30 cellular contexts compared by ENCODE assay signal in the genomic region with DNA sequence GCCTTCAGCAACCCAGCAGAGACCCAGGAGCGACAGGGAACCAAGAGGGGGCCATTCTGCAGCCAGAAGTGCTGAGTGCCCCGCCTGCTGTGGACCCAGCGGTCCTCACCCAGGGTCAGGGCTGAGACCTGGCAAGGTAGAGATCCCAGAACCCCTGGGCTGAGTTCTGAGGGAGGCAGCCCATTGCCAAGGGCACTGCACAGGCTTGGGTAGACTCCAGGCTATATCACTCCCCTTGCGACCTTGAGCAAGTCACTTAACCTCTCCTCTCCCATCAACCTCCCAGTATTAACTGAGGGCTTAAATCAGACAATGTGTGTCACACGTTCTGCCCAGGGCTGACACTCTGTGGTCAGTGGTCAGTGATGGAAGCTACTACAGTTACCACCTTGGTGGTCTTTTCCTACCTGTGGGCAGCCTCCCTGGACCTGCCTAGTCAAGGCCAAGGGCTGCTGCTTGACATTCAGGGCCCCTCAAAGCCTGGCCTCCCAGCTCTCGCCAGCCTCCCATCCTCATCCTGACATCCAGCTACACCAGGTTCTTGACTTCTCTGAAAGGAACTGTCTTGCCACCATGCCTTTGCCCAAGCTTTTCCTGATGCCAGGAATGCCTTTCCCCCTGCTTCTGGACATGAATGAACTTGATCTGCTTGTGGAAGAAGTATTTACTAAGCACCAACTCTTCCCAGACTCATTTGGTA. TPM values are rescaled to one million over a fixed set of nuclear protein-coding genes. Genes with fewer than 3 reads are reported as not detected.
"Had no signal": no experiment of that assay in that cellular context is flagged by ENCODE, and none has a peak within 500 bp of the region (broad histone marks: within the 10 kb centered on the region; RNA-seq: fewer than 3 reads in every experiment).

No MANE protein-coding gene starts in this region.

- H3K9me3 Mint-ChIP-seq: activated CD4-positive, alpha-beta T cell treated with anti-CD3 and anti-CD28 coated beads, Interleukin-2, amount 10 ng/mL, durations not matched to agents 24 days and 14 days; activated naive CD4-positive, alpha-beta T cell treated with anti-CD3 and anti-CD28 coated beads, Interleukin-2, amount 50 U/mL, for 24 hours; activated naive CD8-positive, alpha-beta T cell treated with anti-CD3 and anti-CD28 coated beads, Interleukin-2, amount 10 ng/mL, durations not matched to agents 7 days and 5 days; activated T-cell treated with anti-CD3 and anti-CD28 coated beads, Interleukin-2, amount 50 U/mL, for 24 hours; activated T-helper 2 cell treated with anti-CD3 and anti-CD28 coated beads, Interferon-gamma antibody, Interleukin-2, Interleukin-4, amounts not matched to agents 10 μg/mL and 5 μg/mL and 100 μg/mL, durations not matched to agents 14 hours and 24 hours and 36 hours; IgD-negative memory B cell had no signal

- H3K36me3 ChIP-seq: ascending aorta, Peyer's patch had no signal

- H3K9me3 ChIP-seq: ascending aorta, Peyer's patch had no signal

- H3K27me3 ChIP-seq: ascending aorta, Peyer's patch had no signal

- H3K27me3 Mint-ChIP-seq: activated naive CD8-positive, alpha-beta T cell treated with anti-CD3 and anti-CD28 coated beads, Interleukin-2, amount 10 ng/mL, durations not matched to agents 7 days and 5 days; activated T-cell treated with anti-CD3 and anti-CD28 coated beads, Interleukin-2, amount 50 U/mL, for 24 hours had no signal

- H3K27ac ChIP-seq: ascending aorta, Peyer's patch had no signal

- H3K4me3 Mint-ChIP-seq: activated CD4-positive, alpha-beta T cell treated with anti-CD3 and anti-CD28 coated beads, Interleukin-2, amount 10 ng/mL, durations not matched to agents 24 days and 14 days; activated CD8-positive, alpha-beta T cell treated with anti-CD3 and anti-CD28 coated beads, Interleukin-2, amount 10 ng/mL, durations not matched to agents 7 days and 5 days; activated naive CD4-positive, alpha-beta T cell treated with anti-CD3 and anti-CD28 coated beads, Interleukin-2, amount 50 U/mL, for 24 hours; activated naive CD8-positive, alpha-beta T cell treated with anti-CD3 and anti-CD28 coated beads, Interleukin-2, amount 10 ng/mL, durations not matched to agents 7 days and 5 days; activated T-cell treated with anti-CD3 and anti-CD28 coated beads, Interleukin-2, amount 50 U/mL, for 24 hours; IgD-negative memory B cell had no signal

- H3K4me3 ChIP-seq: ascending aorta, Peyer's patch had no signal

- H3K4me1 Mint-ChIP-seq: activated CD4-positive, alpha-beta T cell treated with anti-CD3 and anti-CD28 coated beads, Interleukin-2, amount 10 ng/mL, durations not matched to agents 24 days and 14 days; activated naive CD4-positive, alpha-beta T cell treated with anti-CD3 and anti-CD28 coated beads, Interleukin-2, amount 50 U/mL, for 24 hours; IgD-negative memory B cell had no signal

- H3K27ac Mint-ChIP-seq: activated CD4-positive, alpha-beta T cell treated with anti-CD3 and anti-CD28 coated beads, Interleukin-2, amount 10 ng/mL, durations not matched to agents 24 days and 14 days; activated CD8-positive, alpha-beta T cell treated with anti-CD3 and anti-CD28 coated beads, Interleukin-2, amount 10 ng/mL, durations not matched to agents 7 days and 5 days; activated naive CD4-positive, alpha-beta T cell treated with anti-CD3 and anti-CD28 coated beads, Interleukin-2, amount 50 U/mL, for 24 hours; activated naive CD8-positive, alpha-beta T cell treated with anti-CD3 and anti-CD28 coated beads, Interleukin-2, amount 10 ng/mL, durations not matched to agents 7 days and 5 days; activated T-cell treated with anti-CD3 and anti-CD28 coated beads, Interleukin-2, amount 50 U/mL, for 24 hours; activated T-helper 2 cell treated with anti-CD3 and anti-CD28 coated beads, Interferon-gamma antibody, Interleukin-2, Interleukin-4, amounts not matched to agents 10 μg/mL and 5 μg/mL and 100 μg/mL, durations not matched to agents 14 hours and 24 hours and 36 hours had no signal

- H3K4me1 ChIP-seq: ascending aorta, Peyer's patch had no signal

- H3K36me3 Mint-ChIP-seq: activated naive CD4-positive, alpha-beta T cell treated with anti-CD3 and anti-CD28 coated beads, Interleukin-2, amount 50 U/mL, for 24 hours; activated naive CD8-positive, alpha-beta T cell treated with anti-CD3 and anti-CD28 coated beads, Interleukin-2, amount 10 ng/mL, durations not matched to agents 7 days and 5 days had no signal

- DNase-seq: activated CD4-positive, alpha-beta T cell treated with anti-CD3 and anti-CD28 coated beads, Interleukin-2, amount 10 ng/mL, durations not matched to agents 24 days and 14 days; activated CD4-positive, alpha-beta T cell treated with anti-CD3 and anti-CD28 coated beads, Interleukin-2, amount 50 U/mL, for 4 hours; activated CD8-positive, alpha-beta T cell treated with anti-CD3 and anti-CD28 coated beads, Interleukin-2, amount 10 ng/mL, durations not matched to agents 7 days and 5 days; activated gamma-delta T cell; activated naive CD4-positive, alpha-beta T cell treated with Interleukin-2 at 50 U/mL for 16 hours; activated naive CD8-positive, alpha-beta T cell treated with anti-CD3 and anti-CD28 coated beads, Interleukin-2, amount 10 ng/mL, durations not matched to agents 7 days and 5 days; activated T-cell treated with anti-CD3 and anti-CD28 coated beads, Interleukin-2, amount 50 U/mL, for 24 hours; amygdala; Karpas-422; KBM-7; NCI-H1105; NCI-H1417 treated with DMSO at 0.1 percent for 48 hours; NCI-H1930; NCI-H2081 treated with DMSO at 0.1 percent for 48 hours; NCI-H345; NCI-H526; NCI-H748 treated with DMSO at 0.1 percent for 48 hours; NK-92 treated with Interleukin-12 subunit alpha and Interleukin-12 subunit beta, amount 100 ng/mL, for 24 hours; PC-3; Peyer's patch; RPMI8226; SW 1271; T-helper 1 cell; T1000 had no signal

RNA-seq across cellular contexts. Expression of a gene that starts 8.2 kb away (rescaled TPM):
- total RNA-seq: MCF 10A; T-helper 2 cell treated with Interferon-gamma antibody and Interleukin-4, amounts not matched to agents 100 ng/mL and 5 ng/mL, for 36 hours had no signal
